In the genomic region with DNA sequence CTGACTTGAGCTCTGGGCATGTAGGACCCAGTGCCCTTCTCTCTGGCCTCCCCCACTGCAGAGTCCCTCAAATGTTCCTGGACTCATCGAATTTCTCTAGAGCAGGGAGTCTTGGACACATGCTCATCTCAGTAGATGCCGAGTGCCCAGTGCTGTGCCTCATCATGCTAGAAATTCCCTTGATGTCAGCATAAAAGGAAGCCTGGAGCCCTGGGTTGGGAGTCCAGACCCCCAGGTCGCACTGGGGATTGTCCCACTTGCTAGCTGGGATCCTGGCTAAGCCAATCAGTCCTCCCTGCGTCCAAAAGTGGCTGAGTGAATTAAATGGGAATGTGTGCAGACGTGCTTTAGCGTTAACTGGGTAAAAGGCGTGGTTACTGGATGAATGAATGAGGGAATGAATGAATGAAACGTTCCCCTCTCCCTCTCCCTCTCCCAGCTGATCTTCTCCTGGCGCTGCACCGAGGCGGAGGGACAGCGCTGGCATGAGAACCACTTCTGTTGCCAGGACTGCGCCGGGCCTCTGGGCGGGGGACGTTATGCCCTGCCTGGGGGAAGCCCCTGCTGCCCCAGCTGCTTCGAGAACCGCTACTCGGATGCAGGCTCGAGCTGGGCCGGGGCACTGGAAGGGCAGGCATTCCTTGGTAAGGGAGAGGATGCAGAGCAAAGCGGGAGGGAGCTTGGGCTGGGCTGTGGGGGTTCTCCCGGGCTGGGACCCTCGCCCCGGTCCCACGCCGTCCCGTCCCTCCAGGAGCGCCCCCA, we compare ENCODE assay signal across 8 cellular contexts. TPM values are rescaled to one million over a fixed set of nuclear protein-coding genes. Genes with fewer than 3 reads are reported as not detected.
DNase-seq lines count a peak whose midpoint lies in the region; ATAC-seq and TF ChIP-seq lines count a peak whose summit lies in the region.

No MANE protein-coding gene starts in this region.

- H3K27ac Mint-ChIP-seq in effector memory CD8-positive, alpha-beta T cell: no peak overlapping the region

- CTCF ChIA-PET in PC-3 (lab: Charles Lee): interaction anchor here (0.6 to 1.2 kb wide), 3 partner anchors 52 to 149 kb away, joined by 3 to 6 read pairs (median 4); a partner anchor contains a TSS

- H3K9ac ChIP-seq in PC-3 (ENCODE audit: low read length): peak overlapping the region; percentile 96
- peak overlapping the region; percentile 2 for H3K9ac ChIP-seq in mucosa of stomach (ENCODE audit: low read length)

- H3K79me2 ChIP-seq in PC-3 (ENCODE audit: low read length): peaks cover 21% of the 10 kb centered on the region

- peaks cover 39% of the 10 kb centered on the region for H3K36me3 Mint-ChIP-seq in effector memory CD8-positive, alpha-beta T cell (ENCODE audit: insufficient read depth)

- peak; percentile 5 for ATAC-seq in PC-3
- ATAC-seq in effector memory CD8-positive, alpha-beta T cell (replicated peaks): no peak

- H3K9me3 Mint-ChIP-seq in effector memory CD8-positive, alpha-beta T cell: no peaks in the 10 kb centered on the region

- peaks cover 20% of the 10 kb centered on the region for H3K36me3 ChIP-seq in PC-3 (ENCODE audit: low read depth, low read length)
- H3K36me3 ChIP-seq in mucosa of stomach (ENCODE audit: control insufficient read depth, insufficient read depth, low read length): peaks cover 6% of the 10 kb centered on the region

- H3K27me3 ChIP-seq in PC-3 (ENCODE audit: low read length): no peaks in the 10 kb centered on the region
- H3K27me3 ChIP-seq in mucosa of stomach (ENCODE audit: control insufficient read depth, insufficient read depth, low read length): no peaks in the 10 kb centered on the region

- H3F3A ChIP-seq in PC-3 (ENCODE audit: low read length, unreplicated experiment): no peaks in the 10 kb centered on the region

- H2AFZ ChIP-seq in PC-3 (ENCODE audit: low read length): peak overlapping the region; percentile 67

- TF ChIP-seq CTCF in PC-3 (conservative IDR thresholded peaks at IDR 0.05; ENCODE audit: low read depth, low read length): no peak

- H3K27me3 Mint-ChIP-seq in effector memory CD8-positive, alpha-beta T cell: peaks cover 0 to 6% of the 10 kb centered on the region in 2 donors

- no peak overlapping the region for H3K27ac ChIP-seq in PC-3 (ENCODE audit: low read length)

- no TSS peak for BruUV-seq in PC-3 (replicated peaks; lab: Mats Ljungman, UMichigan)

- H3K9me3 ChIP-seq in PC-3 (ENCODE audit: low read length): no peaks in the 10 kb centered on the region
- H3K9me3 ChIP-seq in mucosa of stomach (ENCODE audit: control insufficient read depth, low read length): no peaks in the 10 kb centered on the region

- peak overlapping the region; percentile 89 for H3K4me3 ChIP-seq in PC-3 (ENCODE audit: low read length)
- peak overlapping the region; percentile 23 for H3K4me3 ChIP-seq in mucosa of stomach (ENCODE audit: low read length)

- H4K20me1 ChIP-seq in PC-3 (ENCODE audit: low read length): no peaks in the 10 kb centered on the region

- peak overlapping the region; percentile 94 for H3K4me2 ChIP-seq in PC-3 (ENCODE audit: low read length)

- POLR2A ChIA-PET in PC-3 (lab: Charles Lee; ENCODE audit: unreplicated experiment): interaction anchor here (0.6 kb wide), 1 partner anchor 110 kb away, joined by 3 read pairs; no protein-coding TSS in a partner anchor

- intact Hi-C loops in PC-3 (cut with micrococcal nuclease): loop anchor here (2.0 to 10.0 kb wide), 4 partner anchors 51 to 439 kb away; a partner anchor contains a TSS

- DNase-seq in NCI-H2227 (lab: John Stamatoyannopoulos, UW; ENCODE audit: unreplicated experiment) (peak; percentile 51), NCI-H2227 treated with DMSO at 0.1 percent for 48 hours (lab: John Stamatoyannopoulos, UW) (no peak), PC-3 (no peak), NCI-H1694 treated with DMSO at 0.1 percent for 48 hours (lab: John Stamatoyannopoulos, UW) (no peak), NCI-H226 (no peak), COLO829 (ENCODE audit: low spot score) (no peak)
- DNase-seq in effector memory CD8-positive, alpha-beta T cell: no peak

- peaks cover 8 to 12% of the 10 kb centered on the region in 2 donors for H3K4me1 Mint-ChIP-seq in effector memory CD8-positive, alpha-beta T cell (ENCODE audit: low read depth in 2 of 2)

- H3K9me2 ChIP-seq in PC-3 (replicated peaks; ENCODE audit: low read length): no peaks in the 10 kb centered on the region

- peak overlapping the region; percentile 94 to 95 for H3K4me3 Mint-ChIP-seq in effector memory CD8-positive, alpha-beta T cell

- peaks cover 26% of the 10 kb centered on the region for H3K4me1 ChIP-seq in PC-3 (ENCODE audit: insufficient read depth, low read length)
- peaks cover 47% of the 10 kb centered on the region for H3K4me1 ChIP-seq in mucosa of stomach (ENCODE audit: control insufficient read depth, insufficient read depth, low read length)

RNA-seq across cellular contexts. Expression of a gene that starts 1.6 kb away (rescaled TPM):
- total RNA-seq in PC-3 (2014; rRNA removed): 142 and 162 TPM in 2 replicates

RNA-seq across cellular contexts. Expression of a gene that starts 5.3 kb away (rescaled TPM):
- 0.26 and 1.7 TPM in 2 replicates for total RNA-seq in PC-3 (2014; rRNA removed)

RNA-seq across cellular contexts. Expression of a gene that starts 6.2 kb away (rescaled TPM):
- total RNA-seq in PC-3 (2014; rRNA removed): 3.9 and 4.3 TPM in 2 replicates

RNA-seq across cellular contexts. Expression of a gene that starts 38.7 kb away (rescaled TPM):
- not detected in 2 replicates for total RNA-seq in PC-3 (2014; rRNA removed)

RNA-seq across cellular contexts. Expression of a gene that starts 50.5 kb away (rescaled TPM):
- 4.2 and 5.5 TPM in 2 replicates for total RNA-seq in PC-3 (2014; rRNA removed)
